8 cellular contexts compared by ENCODE assay signal in the genomic region with DNA sequence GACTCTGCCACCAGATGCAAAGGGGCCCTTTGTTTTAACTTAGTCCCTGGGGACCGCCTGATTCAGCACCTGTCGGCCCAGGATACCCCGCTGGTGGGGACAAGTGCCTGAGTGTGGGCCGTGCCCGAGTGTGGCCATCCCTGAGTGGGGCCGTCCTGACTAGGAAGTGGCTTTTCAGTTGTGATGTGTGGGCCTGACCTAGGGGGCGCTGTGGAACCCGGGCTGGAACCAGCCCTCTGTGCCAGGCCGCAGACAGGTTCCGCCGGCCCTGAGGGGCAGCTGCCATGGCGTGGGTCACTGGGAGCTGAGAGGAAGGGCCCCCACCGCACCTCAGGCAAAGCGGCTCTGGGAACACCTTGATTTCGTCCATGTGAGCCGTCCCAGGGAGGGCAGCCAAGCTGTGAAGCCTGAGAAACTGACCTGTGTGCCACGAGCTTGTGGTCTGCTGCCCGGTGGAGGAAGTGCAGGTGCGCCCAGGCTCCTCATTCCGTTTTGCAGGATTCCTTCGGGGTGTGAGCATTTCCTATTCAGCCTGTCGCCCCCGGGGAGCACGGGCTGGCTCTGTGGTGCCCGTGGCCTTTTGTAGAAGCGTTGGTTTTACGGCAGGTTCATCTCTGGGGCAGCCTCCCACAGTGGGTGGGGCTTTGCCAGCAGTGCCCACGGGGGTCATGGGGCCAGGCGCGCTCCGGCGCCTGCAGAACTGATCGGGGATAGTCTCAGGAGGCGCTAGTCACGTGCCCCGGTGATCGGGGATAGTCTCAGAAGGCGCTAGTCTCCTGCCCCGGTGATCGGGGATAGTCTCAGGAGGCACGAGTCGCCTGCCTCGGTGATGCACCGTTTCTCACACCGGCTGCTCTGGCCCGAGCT. TPM values are rescaled to one million over a fixed set of nuclear protein-coding genes. Genes with fewer than 3 reads are reported as not detected.
DNase-seq lines count a peak whose midpoint lies in the region; ATAC-seq and TF ChIP-seq lines count a peak whose summit lies in the region.

No MANE protein-coding gene starts in this region.

- ATAC-seq in SK-N-SH treated with all-trans-retinoic acid at 6 μM for 48 hours, result peak; percentile 64
- ATAC-seq in GM19467 (IDR thresholded peaks at IDR 0.05; ENCODE audit: unreplicated experiment), result no peak

- intact Hi-C loops in posterior vena cava (cut with DNase I), result no loop called here

- DNase-seq in COR-L47 (lab: John Stamatoyannopoulos, UW) (peak; percentile 39), HUDEP-2 (lab: John Stamatoyannopoulos, UW; ENCODE audit: unreplicated experiment in 76 of 76) (peak in 60 of 76 experiments; percentile 12 to 93 (median 50)), astrocyte of the spinal cord (ENCODE audit: low read depth, low spot score) (peak; percentile 43), iPS-NIHi11 (ENCODE audit: low spot score) (peak; percentile 74), posterior vena cava (ENCODE audit: low spot score) (no peak)
- DNase-seq in stimulated activated CD4-positive, alpha-beta T cell treated with anti-CD3 and anti-CD28 coated beads, Interleukin-2, amount 100 ng/mL, for 24 hours, result peak; percentile 73 to 80

- in situ Hi-C loops in astrocyte of the spinal cord (cut with HindIII; ENCODE audit: low sequenced_read_pairs), result no loop called here

- TF ChIP-seq CTCF in astrocyte of the spinal cord (IDR thresholded peaks at IDR 0.05; ENCODE audit: low read depth, low read length), result peak; percentile 72

- H3K4me3 ChIP-seq in astrocyte of the spinal cord (ENCODE audit: low read depth, low read length), result peak overlapping the region; percentile 12

TF ChIP-seq in SK-N-SH treated with all-trans-retinoic acid at 6 μM for 48 hours, 23 proteins besides CTCF, POLR2A, EP300 and RAD21:
- TF ChIP-seq RARB (CRISPR knock-in tag; IDR thresholded peaks at IDR 0.05), result no peak
- TF ChIP-seq, protein P1, sequence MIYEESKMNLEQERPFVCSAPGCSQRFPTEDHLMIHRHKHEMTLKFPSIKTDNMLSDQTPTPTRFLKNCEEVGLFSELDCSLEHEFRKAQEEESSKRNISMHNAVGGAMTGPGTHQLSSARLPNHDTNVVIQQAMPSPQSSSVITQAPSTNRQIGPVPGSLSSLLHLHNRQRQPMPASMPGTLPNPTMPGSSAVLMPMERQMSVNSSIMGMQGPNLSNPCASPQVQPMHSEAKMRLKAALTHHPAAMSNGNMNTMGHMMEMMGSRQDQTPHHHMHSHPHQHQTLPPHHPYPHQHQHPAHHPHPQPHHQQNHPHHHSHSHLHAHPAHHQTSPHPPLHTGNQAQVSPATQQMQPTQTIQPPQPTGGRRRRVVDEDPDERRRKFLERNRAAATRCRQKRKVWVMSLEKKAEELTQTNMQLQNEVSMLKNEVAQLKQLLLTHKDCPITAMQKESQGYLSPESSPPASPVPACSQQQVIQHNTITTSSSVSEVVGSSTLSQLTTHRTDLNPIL (CRISPR knock-in tag; IDR thresholded peaks at IDR 0.05; ENCODE audit: low read depth), result peak; percentile 58; the same call in 1 of the 2 replicates

RNA-seq across cellular contexts. Expression of gene RPL13, which starts 5.3 kb away (rescaled TPM):
- 1,000 to 10,000 TPM; 1,338 to 1,459 TPM for total RNA-seq in posterior vena cava

RNA-seq across cellular contexts. Expression of gene CPNE7, which starts 9.8 kb away (rescaled TPM):
- total RNA-seq in posterior vena cava, result under 1 TPM in 1 of 2 donors, not detected in 1; 0.71 TPM

RNA-seq across cellular contexts. Expression of gene DPEP1, which starts 47.7 kb away (rescaled TPM):
- under 1 TPM in 1 of 2 donors, not detected in 1; 0.79 TPM for total RNA-seq in posterior vena cava

RNA-seq across cellular contexts. Expression of gene SPG7, which starts 57.5 kb away (rescaled TPM):
- total RNA-seq in posterior vena cava, result 10 to 100 TPM; 64.1 to 65.2 TPM
